In the genomic region with DNA sequence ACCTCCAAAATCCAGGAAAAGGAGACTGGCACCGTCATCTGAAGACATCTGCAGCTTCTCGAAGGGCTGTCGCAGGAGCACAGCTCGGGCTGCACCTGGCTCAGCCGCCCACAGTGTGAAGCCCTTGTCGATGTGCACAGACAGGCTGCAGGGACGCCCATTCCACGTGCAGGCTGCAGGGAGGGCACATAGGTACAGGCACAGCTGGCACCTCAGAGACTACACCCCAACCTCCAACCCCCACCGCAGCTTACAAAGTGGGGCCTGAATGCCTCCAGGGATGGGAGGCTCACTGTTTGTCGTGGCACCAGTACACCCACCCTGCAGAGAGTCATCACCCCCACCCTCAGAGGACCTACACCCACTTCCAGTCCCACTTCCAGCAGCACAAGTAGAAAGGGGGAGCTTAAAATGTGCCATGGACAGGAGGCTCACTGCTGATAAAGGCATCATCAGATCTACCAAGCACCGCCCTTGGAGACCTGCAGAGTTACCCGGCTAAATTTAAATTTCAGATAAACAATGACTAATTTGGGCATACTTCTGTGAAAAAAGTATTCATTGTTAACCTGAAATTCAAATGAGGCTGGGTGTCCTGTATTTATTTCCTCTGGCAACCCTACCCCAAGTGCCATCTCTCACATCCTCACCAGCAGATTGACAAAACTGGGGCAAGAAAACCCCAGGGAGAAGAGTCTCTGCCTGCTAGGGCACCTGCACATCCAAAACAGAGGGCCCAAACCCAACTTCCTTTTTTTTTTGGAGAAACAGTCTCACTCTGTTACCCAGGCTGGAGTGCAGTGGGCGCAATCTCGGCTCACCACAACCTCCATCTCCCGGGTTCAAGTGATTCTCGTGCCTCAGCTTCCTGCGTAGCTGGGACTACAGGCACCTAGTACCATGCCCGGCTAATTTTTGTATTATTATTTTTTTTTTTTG, we compare ENCODE assay signal across 1 cellular context.
TF ChIP-seq lines count a peak whose summit lies in the region.

No MANE protein-coding gene starts in this region.

TF ChIP-seq in K562, 482 proteins besides CTCF, POLR2A, EP300 and RAD21:
- TF ChIP-seq SMAD1 (IDR thresholded peaks at IDR 0.05; ENCODE audit: low read depth, low read length, partially characterized antibody) (no peak), POLR2G (IDR thresholded peaks at IDR 0.05; ENCODE audit: low read depth, low read length) (peak; percentile 25; the same call in 1 of the 2 replicates), RBFOX2 (IDR thresholded peaks at IDR 0.05; ENCODE audit: low read depth, low read length) (0 out of 2 replicates have a peak, but pooled peaks have one; percentile 25)
TF ChIP-seq in K562: peak in this region for 2.
